In genomic region chr11:117715801-117716200, GRCh38 we compare ENCODE assay signal across 17 cellular contexts.
"Had no signal": no experiment of that assay in that cellular context is flagged by ENCODE, and none has a peak within 500 bp of the region (broad histone marks: within the 10 kb centered on the region; RNA-seq: fewer than 3 reads in every experiment).

No MANE protein-coding gene starts in this region.

- H3K27me3 ChIP-seq: uterus had no signal

- H3K36me3 Mint-ChIP-seq: natural killer cell had no signal

- H3K36me3 ChIP-seq: neutrophil, tibial artery, uterus, WERI-Rb-1 had no signal

- DNase-seq: activated CD4-positive, alpha-beta T cell treated with anti-CD3 and anti-CD28 coated beads, Interleukin-2, amount 50 U/mL, for 48 hours; activated naive CD4-positive, alpha-beta T cell treated with Interleukin-2 at 50 U/mL for 16 hours; activated naive CD8-positive, alpha-beta T cell treated with anti-CD3 and anti-CD28 coated beads, Interleukin-2, amount 50 U/mL, for 24 hours; activated T-cell treated with anti-CD3 and anti-CD28 coated beads for 4 hours; aorta; dermis blood vessel endothelial cell; effector memory CD8-positive, alpha-beta T cell; mesendoderm; natural killer cell; stimulated activated naive B cell treated with anti-CD40 and anti-IgM and Interleukin-4, amounts not matched to agents 10 μg/mL and 1 μg/mL and 100 μg/mL, for 72 hours; SW 1271; T-helper 2 cell; uterus; WERI-Rb-1 had no signal

- H3K9me3 ChIP-seq: neutrophil, tibial artery, uterus had no signal

- H3K9me3 Mint-ChIP-seq: activated naive CD8-positive, alpha-beta T cell treated with anti-CD3 and anti-CD28 coated beads, Interleukin-2, amount 50 U/mL, for 24 hours; effector memory CD8-positive, alpha-beta T cell; natural killer cell; stimulated activated naive B cell treated with anti-CD40 and anti-IgM and Interleukin-4, amounts not matched to agents 10 μg/mL and 1 μg/mL and 100 μg/mL, for 72 hours had no signal

- H3K27ac Mint-ChIP-seq: activated naive CD8-positive, alpha-beta T cell treated with anti-CD3 and anti-CD28 coated beads, Interleukin-2, amount 50 U/mL, for 24 hours; effector memory CD8-positive, alpha-beta T cell; natural killer cell; stimulated activated naive B cell treated with anti-CD40 and anti-IgM and Interleukin-4, amounts not matched to agents 10 μg/mL and 1 μg/mL and 100 μg/mL, for 72 hours had no signal

- ATAC-seq: activated naive CD8-positive, alpha-beta T cell treated with anti-CD3 and anti-CD28 coated beads, Interleukin-2, amount 50 U/mL, for 24 hours; effector memory CD8-positive, alpha-beta T cell; natural killer cell; stimulated activated naive B cell treated with anti-CD40 and anti-IgM and Interleukin-4, amounts not matched to agents 10 μg/mL and 1 μg/mL and 100 μg/mL, for 72 hours had no signal

- H3K4me1 Mint-ChIP-seq: activated naive CD8-positive, alpha-beta T cell treated with anti-CD3 and anti-CD28 coated beads, Interleukin-2, amount 50 U/mL, for 24 hours; natural killer cell; stimulated activated naive B cell treated with anti-CD40 and anti-IgM and Interleukin-4, amounts not matched to agents 10 μg/mL and 1 μg/mL and 100 μg/mL, for 72 hours had no signal

- H3K9ac ChIP-seq: parathyroid adenoma had no signal

- H3K4me1 ChIP-seq: parathyroid adenoma, tibial artery, uterus had no signal

- H3K4me3 ChIP-seq: tibial artery, uterus had no signal

- H3K4me3 Mint-ChIP-seq: activated naive CD8-positive, alpha-beta T cell treated with anti-CD3 and anti-CD28 coated beads, Interleukin-2, amount 50 U/mL, for 24 hours; effector memory CD8-positive, alpha-beta T cell; natural killer cell; stimulated activated naive B cell treated with anti-CD40 and anti-IgM and Interleukin-4, amounts not matched to agents 10 μg/mL and 1 μg/mL and 100 μg/mL, for 72 hours had no signal

- H3K27ac ChIP-seq: neutrophil, parathyroid adenoma, tibial artery, uterus, WERI-Rb-1 had no signal
